ENCODE assay signal across 3 cellular contexts in the genomic region with DNA sequence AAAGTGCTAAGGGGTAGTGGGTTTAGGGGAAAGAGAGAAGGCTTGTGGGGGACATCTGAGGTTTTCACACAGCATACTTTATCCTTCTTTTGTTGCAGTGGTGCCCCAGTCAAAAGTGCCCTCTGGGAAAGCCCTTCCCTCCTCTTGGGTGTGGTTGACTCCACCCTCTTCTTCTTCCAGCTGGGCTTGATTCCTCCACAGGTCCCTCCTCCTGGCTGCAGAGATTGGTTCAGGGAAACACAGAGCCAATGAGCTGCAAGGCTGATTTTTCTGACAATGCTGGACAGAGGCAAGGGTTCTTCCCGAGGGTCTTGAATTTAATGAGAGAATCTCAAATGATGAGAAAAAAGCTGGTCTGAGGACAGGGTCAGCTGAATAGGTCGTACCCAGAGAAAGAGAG. TPM values are rescaled to one million over a fixed set of nuclear protein-coding genes. Genes with fewer than 3 reads are reported as not detected.
"Had no signal": no experiment of that assay in that cellular context is flagged by ENCODE, and none has a peak within 500 bp of the region (broad histone marks: within the 10 kb centered on the region; RNA-seq: fewer than 3 reads in every experiment).

No MANE protein-coding gene starts in this region.

RNA-seq across cellular contexts. Expression of gene SYT15B, which starts 7.4 kb away (rescaled TPM):
- total RNA-seq: PC-3, SK-MEL-5 had no signal
- polyA plus RNA-seq: SK-N-SH had no signal
